Comparison of ENCODE assay signal across 19 cellular contexts in genomic region chr1:10610901-10611600, GRCh38.
DNase-seq lines count a peak whose midpoint lies in the region; ATAC-seq and TF ChIP-seq lines count a peak whose summit lies in the region.
"Had no signal": no experiment of that assay in that cellular context is flagged by ENCODE, and none has a peak within 500 bp of the region (broad histone marks: within the 10 kb centered on the region; RNA-seq: fewer than 3 reads in every experiment).

No MANE protein-coding gene starts in this region.

- no peaks in the 10 kb centered on the region for H3K4me1 ChIP-seq in PC-3 (ENCODE audit: insufficient read depth, low read length)
- peaks cover 12% of the 10 kb centered on the region for H3K4me1 ChIP-seq in psoas muscle

- H3K36me3 Mint-ChIP-seq in naive thymus-derived CD8-positive, alpha-beta T cell, result peaks cover 0 to 32% (median 2%) of the 10 kb centered on the region in 3 donors

- peaks cover 0 to 6% (median 4%) of the 10 kb centered on the region in 4 donors for H3K4me1 Mint-ChIP-seq in naive thymus-derived CD8-positive, alpha-beta T cell

- H3K4me3 Mint-ChIP-seq in naive thymus-derived CD8-positive, alpha-beta T cell, result no peak overlapping the region
- H3K4me3 Mint-ChIP-seq: CD4-positive, alpha-beta memory T cell had no signal

- no peak overlapping the region for H2AFZ ChIP-seq in PC-3 (ENCODE audit: low read length)

- no peak overlapping the region for H3K9ac ChIP-seq in PC-3 (ENCODE audit: low read length)

- 48 to 70% (median 61%) methylated on average over 6 of the region's 6 CpGs for WGBS in psoas muscle, 3 donors

- H3K4me2 ChIP-seq in PC-3 (ENCODE audit: low read length), result no peak overlapping the region

- H3K27ac ChIP-seq in PC-3 (ENCODE audit: low read length) (no peak overlapping the region), psoas muscle (peak overlapping the region; percentile 69)

- DNase-seq in HCEC 1CT, result peak; percentile 2
- peak; percentile 41 for DNase-seq in PC-3
- peak; percentile 41 for DNase-seq in fibroblast of mammary gland (ENCODE audit: low read depth)
- no peak for DNase-seq in psoas muscle
- no peak for DNase-seq in GM10266 (ENCODE audit: extremely low spot score)
- no peak for DNase-seq in naive thymus-derived CD8-positive, alpha-beta T cell
- DNase-seq: BE2C; CD4-positive, alpha-beta memory T cell; DMS79; GOT3; KG1; MM.1S; NCI-H1105; NCI-H1694; NCI-H345; NCI-H526 treated with DMSO at 0.1 percent for 48 hours; RPMI8226 had no signal

- no peaks in the 10 kb centered on the region for H3F3A ChIP-seq in PC-3 (ENCODE audit: low read length, unreplicated experiment)

- H3K27me3 ChIP-seq in PC-3 (ENCODE audit: low read length) (no peaks in the 10 kb centered on the region), psoas muscle (ENCODE audit: insufficient read depth in 3 of 3, low read length in 2 of 3) (no peaks in the 10 kb centered on the region)
- H3K27me3 ChIP-seq: BE2C had no signal

- intact Hi-C loops in PC-3 (cut with micrococcal nuclease), result no loop called here
- intact Hi-C loops in psoas muscle (cut with DNase I), result no loop called here

- no peaks in the 10 kb centered on the region for H3K9me3 Mint-ChIP-seq in naive thymus-derived CD8-positive, alpha-beta T cell
- H3K9me3 Mint-ChIP-seq: CD4-positive, alpha-beta memory T cell had no signal

- H4K20me1 ChIP-seq in PC-3 (ENCODE audit: low read length), result no peaks in the 10 kb centered on the region

- H3K9me2 ChIP-seq in PC-3 (replicated peaks; ENCODE audit: low read length), result no peaks in the 10 kb centered on the region

- BruUV-seq in PC-3 (replicated peaks; lab: Mats Ljungman, UMichigan), result no TSS peak

- H3K79me2 ChIP-seq in PC-3 (ENCODE audit: low read length), result no peaks in the 10 kb centered on the region

- no peak overlapping the region for H3K4me3 ChIP-seq in PC-3 (ENCODE audit: low read length)
- no peak overlapping the region for H3K4me3 ChIP-seq in fibroblast of mammary gland (ENCODE audit: control insufficient read depth, low read depth, low read length)
- H3K4me3 ChIP-seq in psoas muscle, result no peak overlapping the region

- CTCF ChIA-PET in PC-3 (lab: Charles Lee), result no interaction called here

- H3K9me3 ChIP-seq in PC-3 (ENCODE audit: low read length) (no peaks in the 10 kb centered on the region), psoas muscle (no peaks in the 10 kb centered on the region)
- H3K9me3 ChIP-seq: BE2C had no signal

- no peaks in the 10 kb centered on the region for H3K27me3 Mint-ChIP-seq in naive thymus-derived CD8-positive, alpha-beta T cell
- H3K27me3 Mint-ChIP-seq: CD4-positive, alpha-beta memory T cell had no signal

- POLR2A ChIA-PET in PC-3 (lab: Charles Lee; ENCODE audit: unreplicated experiment), result no interaction called here
- POLR2A ChIA-PET in naive thymus-derived CD8-positive, alpha-beta T cell (lab: Charles Lee), result no interaction called here

- H3K36me3 ChIP-seq in PC-3 (ENCODE audit: low read depth, low read length), result no peaks in the 10 kb centered on the region
- no peaks in the 10 kb centered on the region for H3K36me3 ChIP-seq in psoas muscle (ENCODE audit: insufficient read depth in 1 of 2, low read depth in 1 of 2)
- H3K36me3 ChIP-seq: BE2C had no signal

- peak; percentile 22; the same call in 1 of the 2 replicates for ATAC-seq in PC-3
- peak; percentile 78 to 90 (median 82) for ATAC-seq in psoas muscle
- ATAC-seq in HG03439 (IDR thresholded peaks at IDR 0.05; ENCODE audit: unreplicated experiment), result no peak
- ATAC-seq in GM18505 (IDR thresholded peaks at IDR 0.05; ENCODE audit: unreplicated experiment), result no peak
- ATAC-seq in naive thymus-derived CD8-positive, alpha-beta T cell, result no peak

- H3K27ac Mint-ChIP-seq in naive thymus-derived CD8-positive, alpha-beta T cell, result no peak overlapping the region

- TF ChIP-seq CTCF in PC-3 (conservative IDR thresholded peaks at IDR 0.05; ENCODE audit: low read depth, low read length), result no peak
- no peak for TF ChIP-seq CTCF in fibroblast of mammary gland (conservative IDR thresholded peaks at IDR 0.05; ENCODE audit: control insufficient read depth, insufficient read depth, low read depth, low read length)
- no peak for TF ChIP-seq CTCF in psoas muscle (IDR thresholded peaks at IDR 0.05)
- TF ChIP-seq CTCF in GM10266 (IDR thresholded peaks at IDR 0.05; ENCODE audit: control insufficient read depth, insufficient read depth, low read depth, missing control alignments), result no peak

- TF ChIP-seq POLR2A in GM18505 (IDR thresholded peaks at IDR 0.05; ENCODE audit: borderline replicate concordance, extremely low read depth, insufficient read depth, insufficient read length), result no peak

Comparison
In these comparisons a context has a peak if more than half of its experiments do, and no peak if none do; other contexts are left out.
1. DNase-seq: peak in HCEC 1CT (single experiment), PC-3 (single experiment) and fibroblast of mammary gland (single experiment); none in psoas muscle (0 of 2), GM10266 (single experiment) and naive thymus-derived CD8-positive, alpha-beta T cell (0 of 10).
2. ATAC-seq: peak in PC-3 (single experiment) and psoas muscle (4 of 4); none in HG03439 (single experiment), GM18505 (single experiment) and naive thymus-derived CD8-positive, alpha-beta T cell (0 of 2).